ENCODE assay signal across 8 cellular contexts in genomic region chr5:77851229-77852067, GRCh38.
DNase-seq lines count a peak whose midpoint lies in the region; ATAC-seq and TF ChIP-seq lines count a peak whose summit lies in the region.

No MANE protein-coding gene starts in this region.

- DNase-seq in CD4-positive, alpha-beta T cell = no peak
- DNase-seq in HuH-7 (ENCODE audit: low spot score) (peak; percentile 82), left lobe of liver (ENCODE audit: low spot score) (no peak), stomach (no peak), NOMO-1 treated with DMSO at 0.1 percent for 48 hours (lab: John Stamatoyannopoulos, UW; ENCODE audit: unreplicated experiment) (no peak)

- H3K4me3 ChIP-seq in stomach = peak overlapping the region; percentile 49 to 63 (median 54)

- intact Hi-C loops in CD4-positive, alpha-beta T cell (cut with DNase I, micrococcal nuclease) = no loop called here
- intact Hi-C loops in stomach (cut with DNase I; ENCODE audit: low total_unique reads) = no loop called here

- peaks cover 8 to 25% (median 18%) of the 10 kb centered on the region in 4 donors for H3K4me1 ChIP-seq in stomach

- no peak overlapping the region for H3K27ac ChIP-seq in CD4-positive, alpha-beta T cell (ENCODE audit: low read depth, low read length)
- H3K27ac ChIP-seq in cingulate gyrus (ENCODE audit: low read depth, low read length) (peak overlapping the region; percentile 85), stomach (peak overlapping the region in 1 of 5 donors; percentile 36)

- 9 to 25% (median 14%) methylated on average over 38 to 83 of the region's 83 CpGs for WGBS in stomach, 5 donors

- no peaks in the 10 kb centered on the region for H3K9me3 ChIP-seq in CD4-positive, alpha-beta T cell (ENCODE audit: control insufficient read depth, low read length)
- H3K9me3 ChIP-seq in stomach = no peaks in the 10 kb centered on the region

- peaks cover 25% of the 10 kb centered on the region for H3K4me1 Mint-ChIP-seq in CD4-positive, alpha-beta T cell (ENCODE audit: low read depth)

- CTCF ChIA-PET in CD4-positive, alpha-beta T cell (lab: Charles Lee) = no interaction called here

- no peaks in the 10 kb centered on the region for H3K36me3 Mint-ChIP-seq in CD4-positive, alpha-beta T cell (ENCODE audit: low read depth)

- peaks cover 73% of the 10 kb centered on the region for H3K27me3 Mint-ChIP-seq in CD4-positive, alpha-beta T cell

- peak overlapping the region; percentile 52 for H3K27ac Mint-ChIP-seq in CD4-positive, alpha-beta T cell

- TF ChIP-seq EP300 in stomach (IDR thresholded peaks at IDR 0.05) = no peak

- POLR2A ChIA-PET in CD4-positive, alpha-beta T cell (lab: Charles Lee) = no interaction called here

- H3K27me3 ChIP-seq in CD4-positive, alpha-beta T cell (ENCODE audit: control insufficient read depth, insufficient read depth, low read length) = peaks cover 39% of the 10 kb centered on the region
- peaks cover 0 to 64% (median 33%) of the 10 kb centered on the region in 3 donors for H3K27me3 ChIP-seq in stomach

- H3K4me3 Mint-ChIP-seq in CD4-positive, alpha-beta T cell = peak overlapping the region; percentile 83

- H3K36me3 ChIP-seq in stomach = no peaks in the 10 kb centered on the region

- TF ChIP-seq POLR2A in stomach (IDR thresholded peaks at IDR 0.05) = no peak

- TF ChIP-seq CTCF in CD4-positive, alpha-beta T cell (IDR thresholded peaks at IDR 0.05) = no peak
- TF ChIP-seq CTCF in stomach (IDR thresholded peaks at IDR 0.05) = no peak

- ATAC-seq in CD4-positive, alpha-beta T cell (ENCODE audit: poor library complexity) = no peak
- ATAC-seq in left lobe of liver = peak; percentile 64
- no peak for ATAC-seq in HG03175 (IDR thresholded peaks at IDR 0.05; ENCODE audit: unreplicated experiment)
- no peak for ATAC-seq in HG02610 (IDR thresholded peaks at IDR 0.05; ENCODE audit: unreplicated experiment)

- H3K9me3 Mint-ChIP-seq in CD4-positive, alpha-beta T cell = no peaks in the 10 kb centered on the region
